ENCODE assay signal across 8 cellular contexts in the genomic region with DNA sequence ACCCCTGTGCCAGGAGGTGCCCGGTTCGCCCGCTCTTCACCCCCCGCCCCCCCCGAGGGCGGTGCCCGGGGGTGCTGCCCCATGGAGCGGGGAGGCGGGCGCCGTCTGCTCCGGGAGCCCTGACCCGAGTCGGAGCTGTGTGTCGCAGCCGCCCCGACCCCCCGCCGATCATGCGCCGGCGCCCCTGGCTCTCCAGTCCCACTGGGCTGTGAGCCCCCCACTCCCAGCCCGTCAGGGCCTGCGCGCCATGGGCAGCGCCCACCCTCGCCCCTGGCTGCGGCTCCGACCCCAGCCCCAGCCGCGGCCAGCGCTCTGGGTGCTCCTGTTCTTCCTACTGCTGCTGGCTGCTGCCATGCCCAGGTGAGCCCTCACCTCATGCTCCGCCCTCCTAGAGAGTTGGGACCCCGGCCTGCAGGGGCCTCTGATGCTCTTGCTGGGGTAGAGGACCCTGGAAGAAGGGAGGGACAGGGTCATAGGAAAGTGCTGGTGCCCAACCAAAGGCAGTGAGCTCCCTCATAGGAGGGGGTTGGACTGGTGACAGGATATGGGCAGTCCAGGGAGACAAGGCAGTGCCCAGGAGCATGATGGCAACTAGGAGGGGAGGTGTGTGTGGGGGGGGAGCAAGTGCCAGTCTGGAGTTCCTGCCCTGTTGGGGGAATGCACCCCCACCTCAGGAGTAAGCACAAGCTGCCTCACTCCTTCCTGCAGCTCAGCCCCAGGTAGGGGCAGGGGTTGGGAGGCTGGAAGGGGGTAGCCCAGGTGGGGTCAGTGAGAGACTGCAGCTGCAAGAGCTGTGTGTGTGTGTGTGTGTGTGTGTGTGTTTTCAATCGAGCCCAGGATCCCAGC. TPM values are rescaled to one million over a fixed set of nuclear protein-coding genes. Genes with fewer than 3 reads are reported as not detected.
DNase-seq lines count a peak whose midpoint lies in the region; ATAC-seq and TF ChIP-seq lines count a peak whose summit lies in the region.

Gene WNT10A (plus strand): TSS at position 104 of the 846 bp plus-strand sequence. CDS start 144 bp downstream, at position 248.

- peaks cover 46% of the 10 kb centered on the region for H3K36me3 Mint-ChIP-seq in activated T-helper 17 cell treated with anti-CD3 and anti-CD28 coated beads, Interleukin-2, amount 50 U/mL, for 72 hours (ENCODE audit: low read depth)

- H3K27me3 ChIP-seq in SJCRH30 = 0 out of 2 replicates have a peak, but pooled peaks cover 4% of the 10 kb centered on the region

- H3K27ac Mint-ChIP-seq in activated T-helper 17 cell treated with anti-CD3 and anti-CD28 coated beads, Interleukin-2, amount 50 U/mL, for 72 hours = peak within 1 kb of the TSS; percentile 81

- POLR2A ChIA-PET in HEK293T (lab: Yijun Ruan, JAX) = interaction anchor here (1.2 kb wide), 1 partner anchor 20 kb away, joined by 3 read pairs; no protein-coding TSS in a partner anchor

- H3K4me1 ChIP-seq in SJCRH30 = peaks cover 53% of the 10 kb centered on the region

- H3K27ac ChIP-seq in SJCRH30 = no peak within 1 kb of the TSS; the same call in 1 of the 2 replicates

- no peak within 1 kb of the TSS; the same call in 1 of the 2 replicates for H3K4me3 ChIP-seq in SJCRH30

- DNase-seq in omental fat pad (ENCODE audit: low spot score) (no peak), COLO668 (lab: John Stamatoyannopoulos, UW; ENCODE audit: unreplicated experiment) (no peak), SJCRH30 (no peak), HEK293T (ENCODE audit: extremely low spot score) (no peak)
- DNase-seq in stimulated activated CD4-positive, alpha-beta T cell treated with anti-CD3 and anti-CD28 coated beads, Interleukin-4, amount 100 ng/mL, for 24 hours = no peak

- H3K4me1 Mint-ChIP-seq in activated T-helper 17 cell treated with anti-CD3 and anti-CD28 coated beads, Interleukin-2, amount 50 U/mL, for 72 hours = peaks cover 32% of the 10 kb centered on the region

- H3K4me3 Mint-ChIP-seq in activated T-helper 17 cell treated with anti-CD3 and anti-CD28 coated beads, Interleukin-2, amount 50 U/mL, for 72 hours = peak within 1 kb of the TSS; percentile 83

- CTCF ChIA-PET in HEK293T (lab: Yijun Ruan, JAX) = interaction anchor here (0.8 to 3.0 kb wide), 2 partner anchors 12 to 99 kb away, joined by 3 to 14 read pairs; no protein-coding TSS in a partner anchor

- no peaks in the 10 kb centered on the region for H3K36me3 ChIP-seq in SJCRH30

- H3K9me3 Mint-ChIP-seq in activated T-helper 17 cell treated with anti-CD3 and anti-CD28 coated beads, Interleukin-2, amount 50 U/mL, for 72 hours = no peaks in the 10 kb centered on the region

- no peak for TF ChIP-seq CTCF in omental fat pad (IDR thresholded peaks at IDR 0.05)

- no peaks in the 10 kb centered on the region for H3K9me3 ChIP-seq in SJCRH30 (replicated peaks)

- H3K27me3 Mint-ChIP-seq in activated T-helper 17 cell treated with anti-CD3 and anti-CD28 coated beads, Interleukin-2, amount 50 U/mL, for 72 hours = peaks cover under 1% of the 10 kb centered on the region

- ATAC-seq in GM18858 (IDR thresholded peaks at IDR 0.05; ENCODE audit: unreplicated experiment) = peak; percentile 4
- peak; percentile 9 for ATAC-seq in HG02759 (IDR thresholded peaks at IDR 0.05; ENCODE audit: unreplicated experiment)
- ATAC-seq in activated T-helper 17 cell treated with anti-CD3 and anti-CD28 coated beads, Interleukin-2, amount 50 U/mL, for 72 hours (replicated peaks) = peak; percentile 2
- ATAC-seq in omental fat pad (ENCODE audit: low FRiP score) = peak; percentile 2

TF ChIP-seq in HEK293T, 16 proteins besides CTCF, POLR2A, EP300 and RAD21:
- TF ChIP-seq HDGF (IDR thresholded peaks at IDR 0.05; ENCODE audit: borderline replicate concordance) (no peak), BHLHE40 (IDR thresholded peaks at IDR 0.05; ENCODE audit: borderline replicate concordance) (no peak), ZNF384 (IDR thresholded peaks at IDR 0.05) (no peak), FOXA1 (IDR thresholded peaks at IDR 0.05) (no peak), CTBP1 (IDR thresholded peaks at IDR 0.05; ENCODE audit: borderline replicate concordance) (no peak), TARDBP (IDR thresholded peaks at IDR 0.05) (no peak), ELF4 (IDR thresholded peaks at IDR 0.05) (no peak), NFRKB (IDR thresholded peaks at IDR 0.05) (no peak), FOXM1 (IDR thresholded peaks at IDR 0.05; ENCODE audit: borderline replicate concordance) (no peak), SUZ12 (IDR thresholded peaks at IDR 0.05) (no peak), L3MBTL2 (conservative IDR thresholded peaks at IDR 0.05) (no peak), ARNT (IDR thresholded peaks at IDR 0.05) (no peak), LEF1 (IDR thresholded peaks at IDR 0.05; ENCODE audit: borderline replicate concordance) (no peak), SP1 (IDR thresholded peaks at IDR 0.05) (no peak), FOXK2 (IDR thresholded peaks at IDR 0.05) (no peak)
- TF ChIP-seq, protein P1, sequence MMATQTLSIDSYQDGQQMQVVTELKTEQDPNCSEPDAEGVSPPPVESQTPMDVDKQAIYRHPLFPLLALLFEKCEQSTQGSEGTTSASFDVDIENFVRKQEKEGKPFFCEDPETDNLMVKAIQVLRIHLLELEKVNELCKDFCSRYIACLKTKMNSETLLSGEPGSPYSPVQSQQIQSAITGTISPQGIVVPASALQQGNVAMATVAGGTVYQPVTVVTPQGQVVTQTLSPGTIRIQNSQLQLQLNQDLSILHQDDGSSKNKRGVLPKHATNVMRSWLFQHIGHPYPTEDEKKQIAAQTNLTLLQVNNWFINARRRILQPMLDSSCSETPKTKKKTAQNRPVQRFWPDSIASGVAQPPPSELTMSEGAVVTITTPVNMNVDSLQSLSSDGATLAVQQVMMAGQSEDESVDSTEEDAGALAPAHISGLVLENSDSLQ (IDR thresholded peaks at IDR 0.05) = no peak

RNA-seq across cellular contexts. Expression of gene WNT10A, which starts in this region (rescaled TPM):
- 10 to 100 TPM in 1 of 2 donors, 1 to 10 TPM in 1; 1.0 to 49.8 TPM for total RNA-seq in activated T-helper 17 cell treated with anti-CD3 and anti-CD28 coated beads, Interleukin-2, amount 50 U/mL, for 72 hours
- total RNA-seq in omental fat pad = 1 to 10 TPM in 1 of 4 donors, under 1 TPM in 1, not detected in 2; 0.36 to 2.3 TPM
- total RNA-seq in SJCRH30 (2014; rRNA removed; shearing (Covaris generic)) = 0.10 and 0.28 TPM in 2 replicates
